In the genomic region with DNA sequence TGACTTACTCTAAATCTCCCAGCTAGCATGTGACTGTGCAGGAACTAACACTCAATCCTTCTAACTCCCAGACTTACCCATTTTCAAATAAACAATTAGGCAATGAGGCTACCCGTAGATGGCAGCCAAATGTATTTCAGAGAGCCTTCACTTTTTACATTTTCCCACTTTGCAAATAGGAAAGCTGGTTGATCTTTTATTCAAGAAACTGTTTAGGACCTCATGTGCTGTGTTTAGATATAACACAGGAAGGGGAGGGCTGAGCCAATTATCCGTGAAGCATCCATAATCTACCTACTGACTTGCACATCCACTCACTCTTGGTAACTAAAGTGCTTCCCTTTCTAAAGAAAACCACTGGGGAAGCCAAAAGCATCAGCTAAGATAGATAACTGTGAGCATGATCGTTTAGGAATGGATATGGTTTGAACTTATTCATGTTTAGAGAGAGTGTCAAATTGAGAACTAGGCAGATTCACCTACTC, we compare ENCODE assay signal across 11 cellular contexts. TPM values are rescaled to one million over a fixed set of nuclear protein-coding genes. Genes with fewer than 3 reads are reported as not detected.
DNase-seq lines count a peak whose midpoint lies in the region; ATAC-seq, FAIRE-seq and TF ChIP-seq lines count a peak whose summit lies in the region.
"Had no signal": no experiment of that assay in that cellular context is flagged by ENCODE, and none has a peak within 500 bp of the region (broad histone marks: within the 10 kb centered on the region; RNA-seq: fewer than 3 reads in every experiment).

No MANE protein-coding gene starts in this region.

- H3K4me3 ChIP-seq in coronary artery (no peak overlapping the region), parathyroid adenoma (ENCODE audit: low read depth, low read length) (no peak overlapping the region), GM23338 (no peak overlapping the region)

- H3K4me1 ChIP-seq in parathyroid adenoma, result peaks cover 16% of the 10 kb centered on the region
- H3K4me1 ChIP-seq in GM23338 (ENCODE audit: insufficient read depth), result peaks cover 32% of the 10 kb centered on the region

- H3K27me3 ChIP-seq in parathyroid adenoma (ENCODE audit: control insufficient read depth, insufficient read depth, low read length), result no peaks in the 10 kb centered on the region
- H3K27me3 ChIP-seq in GM23338 (ENCODE audit: insufficient read depth), result no peaks in the 10 kb centered on the region

- ATAC-seq in GM18909 (IDR thresholded peaks at IDR 0.05; ENCODE audit: poor library complexity, unreplicated experiment), result no peak
- no peak for ATAC-seq in GM23338

- no peak for TF ChIP-seq CTCF in coronary artery (IDR thresholded peaks at IDR 0.05)
- no peak for TF ChIP-seq CTCF in parathyroid adenoma (IDR thresholded peaks at IDR 0.05)
- no peak for TF ChIP-seq CTCF in GM23338 (conservative IDR thresholded peaks at IDR 0.05; ENCODE audit: low read depth in 2 of 2)

- H3K27ac ChIP-seq in coronary artery (peak overlapping the region; percentile 71 to 77), parathyroid adenoma (peak overlapping the region; percentile 76), GM23338 (ENCODE audit: low read depth) (no peak overlapping the region)

- H3K27ac Mint-ChIP-seq in GM23338, result no peak overlapping the region
- H3K27ac Mint-ChIP-seq: IgD-negative memory B cell had no signal

- no peaks in the 10 kb centered on the region for H3F3A ChIP-seq in GM23338 (replicated peaks; ENCODE audit: low read depth)

- H3K9me3 ChIP-seq in parathyroid adenoma (ENCODE audit: control insufficient read depth, low read length), result no peaks in the 10 kb centered on the region

- H3K36me3 Mint-ChIP-seq in GM23338 (ENCODE audit: low read depth), result no peaks in the 10 kb centered on the region

- no peaks in the 10 kb centered on the region for H3K9me2 ChIP-seq in GM23338 (ENCODE audit: insufficient read depth)

- H3K27me3 Mint-ChIP-seq in GM23338 (ENCODE audit: insufficient read depth, low read depth, poor library complexity), result peaks cover 5% of the 10 kb centered on the region
- H3K27me3 Mint-ChIP-seq: central memory CD8-positive, alpha-beta T cell; IgD-negative memory B cell had no signal

- H2AFZ ChIP-seq in parathyroid adenoma (no peak overlapping the region), GM23338 (no peak overlapping the region)

- H3K79me2 ChIP-seq in parathyroid adenoma (peaks cover 20% of the 10 kb centered on the region), GM23338 (replicated peaks; ENCODE audit: insufficient read depth) (no peaks in the 10 kb centered on the region)

- H3K36me3 ChIP-seq in parathyroid adenoma (ENCODE audit: control insufficient read depth, insufficient read depth, low read length), result no peaks in the 10 kb centered on the region
- no peaks in the 10 kb centered on the region for H3K36me3 ChIP-seq in GM23338 (ENCODE audit: insufficient read depth)

- H3K9me3 Mint-ChIP-seq in GM23338, result no peaks in the 10 kb centered on the region
- H3K9me3 Mint-ChIP-seq: central memory CD8-positive, alpha-beta T cell had no signal

- peak; percentile 9 for FAIRE-seq in GM18507 (lab: Jason Lieb, UNC)

- no peak overlapping the region for H3K9ac ChIP-seq in parathyroid adenoma

- H3K4me2 ChIP-seq in parathyroid adenoma (ENCODE audit: low read length), result no peak overlapping the region
- H3K4me2 ChIP-seq in GM23338, result no peak overlapping the region

- DNase-seq in GM18507 (ENCODE audit: extremely low spot score, insufficient read length, low read depth) (no peak), OCI-M1 (lab: John Stamatoyannopoulos, UW) (peak; percentile 87), coronary artery (ENCODE audit: low spot score) (no peak), LoVo (ENCODE audit: low spot score) (no peak), glomerular visceral epithelial cell (ENCODE audit: extremely low spot score) (no peak), GM23338 (ENCODE audit: low spot score) (no peak)
- DNase-seq: NCI-H526 treated with DMSO at 0.1 percent for 48 hours had no signal

- no peaks in the 10 kb centered on the region for H4K20me1 ChIP-seq in GM23338 (replicated peaks; ENCODE audit: insufficient read depth)

- peaks cover 44% of the 10 kb centered on the region for H3K4me1 Mint-ChIP-seq in GM23338

- H3K4me3 Mint-ChIP-seq in GM23338, result no peak overlapping the region
- H3K4me3 Mint-ChIP-seq: central memory CD8-positive, alpha-beta T cell; IgD-negative memory B cell had no signal

TF ChIP-seq in GM23338, 12 proteins besides CTCF, POLR2A, EP300 and RAD21:
- no peak for TF ChIP-seq ZNF114 (CRISPR knock-in tag; IDR thresholded peaks at IDR 0.05)
- TF ChIP-seq, protein P1, sequence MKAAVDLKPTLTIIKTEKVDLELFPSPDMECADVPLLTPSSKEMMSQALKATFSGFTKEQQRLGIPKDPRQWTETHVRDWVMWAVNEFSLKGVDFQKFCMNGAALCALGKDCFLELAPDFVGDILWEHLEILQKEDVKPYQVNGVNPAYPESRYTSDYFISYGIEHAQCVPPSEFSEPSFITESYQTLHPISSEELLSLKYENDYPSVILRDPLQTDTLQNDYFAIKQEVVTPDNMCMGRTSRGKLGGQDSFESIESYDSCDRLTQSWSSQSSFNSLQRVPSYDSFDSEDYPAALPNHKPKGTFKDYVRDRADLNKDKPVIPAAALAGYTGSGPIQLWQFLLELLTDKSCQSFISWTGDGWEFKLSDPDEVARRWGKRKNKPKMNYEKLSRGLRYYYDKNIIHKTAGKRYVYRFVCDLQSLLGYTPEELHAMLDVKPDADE (IDR thresholded peaks at IDR 0.05), result no peak
- TF ChIP-seq ZNF331 (CRISPR knock-in tag; IDR thresholded peaks at IDR 0.05; ENCODE audit: low read depth), result no peak
- no peak for TF ChIP-seq JUNB (IDR thresholded peaks at IDR 0.05; ENCODE audit: unreplicated experiment)
- no peak for TF ChIP-seq NANOG (IDR thresholded peaks at IDR 0.05; ENCODE audit: borderline replicate concordance)
- no peak for TF ChIP-seq EZH2phosphoT487 (IDR thresholded peaks at IDR 0.05; ENCODE audit: unreplicated experiment)
- TF ChIP-seq POLR2AphosphoS5 (IDR thresholded peaks at IDR 0.05; ENCODE audit: low read depth), result no peak
- TF ChIP-seq, protein P2, sequence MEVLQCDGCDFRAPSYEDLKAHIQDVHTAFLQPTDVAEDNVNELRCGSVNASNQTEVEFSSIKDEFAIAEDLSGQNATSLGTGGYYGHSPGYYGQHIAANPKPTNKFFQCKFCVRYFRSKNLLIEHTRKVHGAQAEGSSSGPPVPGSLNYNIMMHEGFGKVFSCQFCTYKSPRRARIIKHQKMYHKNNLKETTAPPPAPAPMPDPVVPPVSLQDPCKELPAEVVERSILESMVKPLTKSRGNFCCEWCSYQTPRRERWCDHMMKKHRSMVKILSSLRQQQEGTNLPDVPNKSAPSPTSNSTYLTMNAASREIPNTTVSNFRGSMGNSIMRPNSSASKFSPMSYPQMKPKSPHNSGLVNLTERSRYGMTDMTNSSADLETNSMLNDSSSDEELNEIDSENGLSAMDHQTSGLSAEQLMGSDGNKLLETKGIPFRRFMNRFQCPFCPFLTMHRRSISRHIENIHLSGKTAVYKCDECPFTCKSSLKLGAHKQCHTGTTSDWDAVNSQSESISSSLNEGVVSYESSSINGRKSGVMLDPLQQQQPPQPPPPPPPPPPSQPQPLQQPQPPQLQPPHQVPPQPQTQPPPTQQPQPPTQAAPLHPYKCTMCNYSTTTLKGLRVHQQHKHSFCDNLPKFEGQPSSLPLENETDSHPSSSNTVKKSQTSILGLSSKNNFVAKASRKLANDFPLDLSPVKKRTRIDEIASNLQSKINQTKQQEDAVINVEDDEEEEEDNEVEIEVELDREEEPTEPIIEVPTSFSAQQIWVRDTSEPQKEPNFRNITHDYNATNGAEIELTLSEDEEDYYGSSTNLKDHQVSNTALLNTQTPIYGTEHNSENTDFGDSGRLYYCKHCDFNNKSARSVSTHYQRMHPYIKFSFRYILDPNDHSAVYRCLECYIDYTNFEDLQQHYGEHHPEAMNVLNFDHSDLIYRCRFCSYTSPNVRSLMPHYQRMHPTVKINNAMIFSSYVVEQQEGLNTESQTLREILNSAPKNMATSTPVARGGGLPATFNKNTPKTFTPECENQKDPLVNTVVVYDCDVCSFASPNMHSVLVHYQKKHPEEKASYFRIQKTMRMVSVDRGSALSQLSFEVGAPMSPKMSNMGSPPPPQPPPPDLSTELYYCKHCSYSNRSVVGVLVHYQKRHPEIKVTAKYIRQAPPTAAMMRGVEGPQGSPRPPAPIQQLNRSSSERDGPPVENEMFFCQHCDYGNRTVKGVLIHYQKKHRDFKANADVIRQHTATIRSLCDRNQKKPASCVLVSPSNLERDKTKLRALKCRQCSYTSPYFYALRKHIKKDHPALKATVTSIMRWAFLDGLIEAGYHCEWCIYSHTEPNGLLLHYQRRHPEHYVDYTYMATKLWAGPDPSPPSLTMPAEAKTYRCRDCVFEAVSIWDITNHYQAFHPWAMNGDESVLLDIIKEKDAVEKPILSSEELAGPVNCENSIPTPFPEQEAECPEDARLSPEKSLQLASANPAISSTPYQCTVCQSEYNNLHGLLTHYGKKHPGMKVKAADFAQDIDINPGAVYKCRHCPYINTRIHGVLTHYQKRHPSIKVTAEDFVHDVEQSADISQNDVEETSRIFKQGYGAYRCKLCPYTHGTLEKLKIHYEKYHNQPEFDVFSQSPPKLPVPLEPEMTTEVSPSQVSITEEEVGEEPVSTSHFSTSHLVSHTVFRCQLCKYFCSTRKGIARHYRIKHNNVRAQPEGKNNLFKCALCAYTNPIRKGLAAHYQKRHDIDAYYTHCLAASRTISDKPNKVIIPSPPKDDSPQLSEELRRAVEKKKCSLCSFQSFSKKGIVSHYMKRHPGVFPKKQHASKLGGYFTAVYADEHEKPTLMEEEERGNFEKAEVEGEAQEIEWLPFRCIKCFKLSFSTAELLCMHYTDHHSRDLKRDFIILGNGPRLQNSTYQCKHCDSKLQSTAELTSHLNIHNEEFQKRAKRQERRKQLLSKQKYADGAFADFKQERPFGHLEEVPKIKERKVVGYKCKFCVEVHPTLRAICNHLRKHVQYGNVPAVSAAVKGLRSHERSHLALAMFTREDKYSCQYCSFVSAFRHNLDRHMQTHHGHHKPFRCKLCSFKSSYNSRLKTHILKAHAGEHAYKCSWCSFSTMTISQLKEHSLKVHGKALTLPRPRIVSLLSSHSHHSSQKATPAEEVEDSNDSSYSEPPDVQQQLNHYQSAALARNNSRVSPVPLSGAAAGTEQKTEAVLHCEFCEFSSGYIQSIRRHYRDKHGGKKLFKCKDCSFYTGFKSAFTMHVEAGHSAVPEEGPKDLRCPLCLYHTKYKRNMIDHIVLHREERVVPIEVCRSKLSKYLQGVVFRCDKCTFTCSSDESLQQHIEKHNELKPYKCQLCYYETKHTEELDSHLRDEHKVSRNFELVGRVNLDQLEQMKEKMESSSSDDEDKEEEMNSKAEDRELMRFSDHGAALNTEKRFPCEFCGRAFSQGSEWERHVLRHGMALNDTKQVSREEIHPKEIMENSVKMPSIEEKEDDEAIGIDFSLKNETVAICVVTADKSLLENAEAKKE (CRISPR knock-in tag; IDR thresholded peaks at IDR 0.05), result no peak

RNA-seq across cellular contexts. Expression of a gene that starts 33.4 kb away (rescaled TPM):
- total RNA-seq in GM23338 (2014; rRNA removed; shearing (Covaris generic)), result 1.3 and 3.2 TPM in 2 replicates
- 0.49 and 0.55 TPM in 2 replicates for polyA plus RNA-seq in GM23338 (2016; fragmentation: Nextera tagmentation; extraction: Ambion mirVana)
